ENCODE assay signal across 16 cellular contexts in the genomic region with DNA sequence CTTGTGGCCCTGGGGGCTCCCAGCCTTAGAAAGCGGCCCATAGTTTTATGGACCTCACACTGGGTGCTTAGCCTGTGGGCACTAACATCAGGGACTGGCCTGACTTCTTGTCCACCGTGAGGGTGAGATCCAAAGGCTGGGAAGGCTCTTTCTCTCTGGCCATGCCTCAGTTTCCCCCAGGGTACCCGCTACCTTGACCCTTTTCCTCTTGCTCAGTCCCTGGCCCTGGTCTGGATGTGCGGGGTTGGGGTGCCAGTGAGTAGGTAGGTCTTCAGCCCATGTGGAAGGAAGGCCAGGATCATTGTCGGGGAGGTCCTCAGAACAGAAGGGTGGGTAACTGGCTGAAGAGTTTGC. TPM values are rescaled to one million over a fixed set of nuclear protein-coding genes. Genes with fewer than 3 reads are reported as not detected.
DNase-seq lines count a peak whose midpoint lies in the region; ATAC-seq, FAIRE-seq and TF ChIP-seq lines count a peak whose summit lies in the region.
"Had no signal": no experiment of that assay in that cellular context is flagged by ENCODE, and none has a peak within 500 bp of the region (broad histone marks: within the 10 kb centered on the region; RNA-seq: fewer than 3 reads in every experiment).

No MANE protein-coding gene starts in this region.

- no peak overlapping the region for H3K27ac Mint-ChIP-seq in nephron progenitor cell

- in situ Hi-C loops in G401 (cut with HindIII; ENCODE audit: low sequenced_read_pairs) = loop anchor here (10.0 kb wide), 1 partner anchor 85 kb away; no protein-coding TSS in a partner anchor

- peaks cover 34% of the 10 kb centered on the region for H3K27me3 Mint-ChIP-seq in nephron progenitor cell (ENCODE audit: low read depth, poor library complexity)

- peaks cover 31% of the 10 kb centered on the region for H3K4me1 Mint-ChIP-seq in nephron progenitor cell

- H3K36me3 Mint-ChIP-seq in nephron progenitor cell (ENCODE audit: low read depth) = no peaks in the 10 kb centered on the region

- H3K79me2 ChIP-seq in DOHH2 (ENCODE audit: control insufficient read depth, low read length) = peaks cover 18% of the 10 kb centered on the region

- no peak for DNase-seq in lower lobe of right lung
- DNase-seq in GM12892 (ENCODE audit: insufficient read length) = no peak
- DNase-seq in nephron progenitor cell = no peak
- DNase-seq in G401 (ENCODE audit: low spot score) = no peak
- DNase-seq: amniotic stem cell had no signal

- H3K4me3 ChIP-seq in DOHH2 (ENCODE audit: low read length) = no peak overlapping the region
- no peak overlapping the region for H3K4me3 ChIP-seq in lower lobe of right lung
- H3K4me3 ChIP-seq: heart left ventricle, smooth muscle cell, thoracic aorta had no signal

- no peak for FAIRE-seq in GM12892 (lab: Jason Lieb, UNC)

- H3K9me3 Mint-ChIP-seq in nephron progenitor cell = no peaks in the 10 kb centered on the region

- H3K4me2 ChIP-seq in DOHH2 (ENCODE audit: low read length) = no peak overlapping the region
- H3K4me2 ChIP-seq: SK-N-SH, smooth muscle cell had no signal

- H3K27ac ChIP-seq in 22Rv1 (no peak overlapping the region), DOHH2 (ENCODE audit: low read depth, low read length) (no peak overlapping the region), VCaP (no peak overlapping the region), lower lobe of right lung (no peak overlapping the region)
- H3K27ac ChIP-seq: epithelial cell of prostate, heart left ventricle, neutrophil, thoracic aorta had no signal

- H3K36me3 ChIP-seq in DOHH2 (ENCODE audit: control insufficient read depth, low read length) (peaks cover 12% of the 10 kb centered on the region), lower lobe of right lung (no peaks in the 10 kb centered on the region)
- H3K36me3 ChIP-seq: heart left ventricle, neutrophil, thoracic aorta had no signal

- ATAC-seq in lower lobe of right lung (no peak), HG02798 (IDR thresholded peaks at IDR 0.05; ENCODE audit: poor library complexity, unreplicated experiment) (no peak)

- H3K4me3 Mint-ChIP-seq in nephron progenitor cell = no peak overlapping the region

- H3K9me2 ChIP-seq in DOHH2 (replicated peaks; ENCODE audit: control insufficient read depth, low read length) = no peaks in the 10 kb centered on the region
- H3K9me2 ChIP-seq: SK-N-SH had no signal

- H3F3A ChIP-seq in DOHH2 (ENCODE audit: control insufficient read depth, insufficient read depth) = peaks cover 36% of the 10 kb centered on the region

- no peak for TF ChIP-seq POLR2A in GM12892 (IDR thresholded peaks at IDR 0.05; ENCODE audit: low read depth, low read length)

- H3K27me3 ChIP-seq in DOHH2 (ENCODE audit: control insufficient read depth, low read length) (no peaks in the 10 kb centered on the region), lower lobe of right lung (ENCODE audit: low read depth) (no peaks in the 10 kb centered on the region)
- H3K27me3 ChIP-seq: heart left ventricle had no signal

- H3K9me3 ChIP-seq in DOHH2 (ENCODE audit: control insufficient read depth, insufficient read depth, low read length) (no peaks in the 10 kb centered on the region), lower lobe of right lung (no peaks in the 10 kb centered on the region)
- H3K9me3 ChIP-seq: heart left ventricle, neutrophil, SK-N-SH, thoracic aorta had no signal

- peak; percentile 68 for TF ChIP-seq CTCF in 22Rv1 (IDR thresholded peaks at IDR 0.05)
- TF ChIP-seq CTCF in DOHH2 (IDR thresholded peaks at IDR 0.05; ENCODE audit: low read depth, low read length, poor library complexity, severe bottlenecking) = peak; percentile 42
- TF ChIP-seq CTCF in VCaP (conservative IDR thresholded peaks at IDR 0.05) = peak; percentile 39
- peak; percentile 7 for TF ChIP-seq CTCF in lower lobe of right lung (IDR thresholded peaks at IDR 0.05)
- no peak for TF ChIP-seq CTCF in nephron progenitor cell (IDR thresholded peaks at IDR 0.05)

- H3K4me1 ChIP-seq in DOHH2 (ENCODE audit: control insufficient read depth, low read length) = peaks cover 49% of the 10 kb centered on the region
- H3K4me1 ChIP-seq in lower lobe of right lung = peaks cover 10% of the 10 kb centered on the region

- no peaks in the 10 kb centered on the region for H4K20me1 ChIP-seq in DOHH2 (ENCODE audit: control insufficient read depth, insufficient read depth, low read depth, low read length)

- intact Hi-C loops in lower lobe of right lung (cut with DNase I) = no loop called here

RNA-seq across cellular contexts. Expression of a gene that starts 1.6 kb away (rescaled TPM):
- total RNA-seq in lower lobe of right lung = 28.1 TPM
- polyA plus RNA-seq in GM12892 (2012; ENCODE audit: missing spikeins) = 8.4 TPM
- 58.0 and 60.2 TPM in 2 replicates for total RNA-seq in G401 (2014; rRNA removed; shearing (Covaris generic))

RNA-seq across cellular contexts. Expression of a gene that starts 30.2 kb away (rescaled TPM):
- 2.7 TPM for total RNA-seq in lower lobe of right lung
- polyA plus RNA-seq in GM12892 (2012; ENCODE audit: missing spikeins) = 2.2 TPM
- total RNA-seq in G401 (2014; rRNA removed; shearing (Covaris generic)) = 2.9 TPM in 1 of 2 replicates, not detected in the other
- total RNA-seq: RPMI7951, smooth muscle cell had no signal

RNA-seq across cellular contexts. Expression of a gene that starts 52.1 kb away (rescaled TPM):
- total RNA-seq in lower lobe of right lung = 29.4 TPM
- 18.2 TPM for polyA plus RNA-seq in GM12892 (2012; ENCODE audit: missing spikeins)
- total RNA-seq in G401 (2014; rRNA removed; shearing (Covaris generic)) = 21.4 and 30.2 TPM in 2 replicates

RNA-seq across cellular contexts. Expression of a gene that starts 52.2 kb away (rescaled TPM):
- 67.0 TPM for total RNA-seq in lower lobe of right lung
- polyA plus RNA-seq in GM12892 (2012; ENCODE audit: missing spikeins) = 77.3 TPM
- total RNA-seq in G401 (2014; rRNA removed; shearing (Covaris generic)) = 131 and 162 TPM in 2 replicates
